8 cellular contexts compared by ENCODE assay signal in genomic region chr3:49539659-49540560, GRCh38.
DNase-seq lines count a peak whose midpoint lies in the region; ATAC-seq and TF ChIP-seq lines count a peak whose summit lies in the region.

No MANE protein-coding gene starts in this region.

- H3K27me3 ChIP-seq in mucosa of rectum (ENCODE audit: control insufficient read depth in 2 of 2, insufficient read depth in 2 of 2, low read length in 2 of 2) = peaks cover 0 to 4% of the 10 kb centered on the region in 2 donors

- H3K9me3 ChIP-seq in mucosa of rectum (ENCODE audit: control insufficient read depth in 2 of 2, low read length in 2 of 2) = no peaks in the 10 kb centered on the region

- no peak for TF ChIP-seq EP300 in Ishikawa (IDR thresholded peaks at IDR 0.05; ENCODE audit: borderline replicate concordance)

- H3K27ac ChIP-seq in epithelial cell of prostate (peak overlapping the region; percentile 11), mucosa of rectum (ENCODE audit: low read depth in 2 of 2, low read length in 2 of 2) (peak overlapping the region; percentile 41 to 75)

- ATAC-seq in GM21576 (IDR thresholded peaks at IDR 0.05; ENCODE audit: unreplicated experiment) = peak; percentile 86

- H3K4me1 ChIP-seq in mucosa of rectum (ENCODE audit: control insufficient read depth in 2 of 2, insufficient read depth in 2 of 2, low read length in 2 of 2) = peaks cover 8% of the 10 kb centered on the region in 2 donors

- no peaks in the 10 kb centered on the region for H3K36me3 ChIP-seq in mucosa of rectum (ENCODE audit: control insufficient read depth in 2 of 2, insufficient read depth in 2 of 2, low read length in 2 of 2)

- peak; percentile 91 for DNase-seq in DMS53 (lab: John Stamatoyannopoulos, UW)
- peak; percentile 95 for DNase-seq in OCI-M1 (lab: John Stamatoyannopoulos, UW)
- DNase-seq in activated T-cell treated with anti-CD3 and anti-CD28 coated beads for 48 hours (ENCODE audit: low read depth) = peak; percentile 89
- DNase-seq in epithelial cell of prostate (ENCODE audit: low read depth, low spot score) = peak; percentile 27
- DNase-seq in stimulated activated CD8-positive, alpha-beta memory T cell treated with anti-CD3 and anti-CD28 coated beads, Interleukin-4, amount 100 ng/mL, for 4 hours (ENCODE audit: low read depth in 2 of 2, low spot score in 1 of 2) = peak; percentile 76 to 94

- H3K9ac ChIP-seq in mucosa of rectum (ENCODE audit: low read depth in 1 of 2, low read length in 2 of 2) = peak overlapping the region; percentile 52 to 68

- H3K4me3 ChIP-seq in mucosa of rectum (ENCODE audit: low read length in 2 of 2) = peak overlapping the region; percentile 59 to 79

- peak; percentile 95 for TF ChIP-seq RAD21 in Ishikawa (IDR thresholded peaks at IDR 0.05; ENCODE audit: low read depth)

TF ChIP-seq in Ishikawa, 13 proteins besides CTCF, POLR2A, EP300 and RAD21:
- no peak for TF ChIP-seq EGR1 (IDR thresholded peaks at IDR 0.05)
- no peak; the same call in 1 of the 2 replicates for TF ChIP-seq REST (IDR thresholded peaks at IDR 0.05; ENCODE audit: low read depth)
- no peak for TF ChIP-seq CEBPB (IDR thresholded peaks at IDR 0.05)
- no peak for TF ChIP-seq CREB1 (IDR thresholded peaks at IDR 0.05; ENCODE audit: low read depth)
- no peak for TF ChIP-seq TCF12 (IDR thresholded peaks at IDR 0.05; ENCODE audit: low read depth)
- TF ChIP-seq FOXM1 (IDR thresholded peaks at IDR 0.05; ENCODE audit: borderline replicate concordance, low read depth) = no peak
- no peak for TF ChIP-seq TEAD4 (IDR thresholded peaks at IDR 0.05)
- no peak for TF ChIP-seq USF1 (IDR thresholded peaks at IDR 0.05)
- TF ChIP-seq TAF1 (IDR thresholded peaks at IDR 0.05; ENCODE audit: low read depth) = peak; percentile 59; the same call in 1 of the 2 replicates

Comparison
In these comparisons a context has a peak if more than half of its experiments do, and no peak if none do; other contexts are left out.
1. Peak in every context shown above with its lines: DNase-seq, ATAC-seq, H3K4me3 ChIP-seq and H3K27ac ChIP-seq.
2. DNase-seq: peak in every context shown above with its lines; median percentile 95 in OCI-M1; 91 in DMS53; 89 in activated T-cell treated with anti-CD3 and anti-CD28 coated beads for 48 hours; 85 in stimulated activated CD8-positive, alpha-beta memory T cell treated with anti-CD3 and anti-CD28 coated beads, Interleukin-4, amount 100 ng/mL, for 4 hours; 27 in epithelial cell of prostate.